ENCODE assay signal across 11 cellular contexts in genomic region chr16:21611546-21612384, GRCh38. TPM values are rescaled to one million over a fixed set of nuclear protein-coding genes. Genes with fewer than 3 reads are reported as not detected.
DNase-seq lines count a peak whose midpoint lies in the region; ATAC-seq and TF ChIP-seq lines count a peak whose summit lies in the region.
"Had no signal": no experiment of that assay in that cellular context is flagged by ENCODE, and none has a peak within 500 bp of the region (broad histone marks: within the 10 kb centered on the region; RNA-seq: fewer than 3 reads in every experiment).

No MANE protein-coding gene starts in this region.

- H2BK20ac ChIP-seq in IMR-90 (ENCODE audit: low read depth, low read length): no peak overlapping the region

- no peak overlapping the region for H2AK9ac ChIP-seq in IMR-90 (replicated peaks; ENCODE audit: low read depth, low read length, poor library complexity)

- H3K9ac ChIP-seq in IMR-90 (ENCODE audit: low read depth, low read length): no peak overlapping the region

- no peak overlapping the region for H2AK5ac ChIP-seq in IMR-90 (ENCODE audit: low read depth, low read length)

- H3K18ac ChIP-seq in IMR-90 (ENCODE audit: low read depth, low read length): no peak overlapping the region

- peak; percentile 62 for DNase-seq in A673 (ENCODE audit: low spot score)
- no peak for DNase-seq in IMR-90
- peak; percentile 80 for DNase-seq in amniotic epithelial cell (ENCODE audit: low read depth)
- no peak for DNase-seq in lower lobe of right lung
- no peak for DNase-seq in activated effector memory CD4-positive, alpha-beta T cell treated with Interleukin-2 at 50 U/mL for 16 hours
- DNase-seq: cerebellar nuclear complex, midbrain had no signal

- H2AFZ ChIP-seq in IMR-90 (replicated peaks; ENCODE audit: low read length, poor library complexity): no peak overlapping the region

- H4K8ac ChIP-seq in IMR-90 (ENCODE audit: low read depth in 2 of 2, low read length in 2 of 2): no peak overlapping the region

- peaks cover 51% of the 10 kb centered on the region for H4K20me1 ChIP-seq in IMR-90 (ENCODE audit: insufficient read depth, low read length)

- in situ Hi-C loops in IMR-90 (cut with MboI; ENCODE audit: low sequenced_read_pairs): no loop called here

- POLR2A ChIA-PET in A673 (lab: Charles Lee; ENCODE audit: low non-redundant PET) (no interaction called here), IMR-90 (lab: Charles Lee; ENCODE audit: unreplicated experiment) (no interaction called here)

- H4K5ac ChIP-seq in IMR-90 (ENCODE audit: low read depth, low read length): no peak overlapping the region

- peak overlapping the region; percentile 17; the same call in 1 of the 2 replicates for H3K4me2 ChIP-seq in IMR-90 (ENCODE audit: low read depth, low read length)

- no peak for TF ChIP-seq CTCF in A673 (conservative IDR thresholded peaks at IDR 0.05; ENCODE audit: low read depth, low read length)
- no peak for TF ChIP-seq CTCF in IMR-90 (conservative IDR thresholded peaks at IDR 0.05; ENCODE audit: low read depth, low read length)
- TF ChIP-seq CTCF in lower lobe of right lung (IDR thresholded peaks at IDR 0.05): no peak

- no peak for TF ChIP-seq RAD21 in IMR-90 (IDR thresholded peaks at IDR 0.05; ENCODE audit: low read length)

- intact Hi-C loops in A673 (cut with micrococcal nuclease; ENCODE audit: unreplicated experiment) (no loop called here), IMR-90 (cut with micrococcal nuclease) (no loop called here), lower lobe of right lung (cut with DNase I) (no loop called here)

- CTCF ChIA-PET in A673 (lab: Charles Lee): no interaction called here
- CTCF ChIA-PET in IMR-90 (lab: Yijun Ruan, JAX): interaction anchor here (1.7 kb wide), 1 partner anchor 10 kb away, joined by 6 read pairs; no protein-coding TSS in a partner anchor

- H3K4me1 ChIP-seq in A673 (ENCODE audit: insufficient read depth, low read length, poor library complexity, severe bottlenecking) (peaks cover 70% of the 10 kb centered on the region), IMR-90 (ENCODE audit: control insufficient read depth, insufficient read depth, low read length) (peaks cover 6% of the 10 kb centered on the region), lower lobe of right lung (peaks cover 56% of the 10 kb centered on the region)
- H3K4me1 ChIP-seq: SJSA1 had no signal

- BruUV-seq in A673 (replicated peaks; lab: Mats Ljungman, UMichigan) (no TSS peak), IMR-90 (replicated peaks; lab: Mats Ljungman, UMichigan) (no TSS peak)

- H3K27me3 ChIP-seq in A673 (replicated peaks; ENCODE audit: insufficient read depth, low read depth, low read length, poor library complexity): no peaks in the 10 kb centered on the region
- no peaks in the 10 kb centered on the region for H3K27me3 ChIP-seq in IMR-90 (ENCODE audit: control insufficient read depth, insufficient read depth, low read length)
- no peaks in the 10 kb centered on the region for H3K27me3 ChIP-seq in lower lobe of right lung (ENCODE audit: low read depth)
- H3K27me3 ChIP-seq: SJSA1 had no signal

- no peak for TF ChIP-seq POLR2A in IMR-90 (IDR thresholded peaks at IDR 0.05; ENCODE audit: low read depth, low read length)

- H3K56ac ChIP-seq in IMR-90 (ENCODE audit: extremely low read depth, insufficient read depth, low read length): no peak overlapping the region

- dilution Hi-C loops in IMR-90 (cut with HindIII; ENCODE audit: low sequenced_read_pairs, unreplicated experiment): no loop called here

- no peak overlapping the region for H2BK5ac ChIP-seq in IMR-90 (ENCODE audit: low read depth, low read length, poor library complexity, severe bottlenecking)

- H3K4ac ChIP-seq in IMR-90 (ENCODE audit: low read depth, low read length): no peak overlapping the region

- H3K27ac ChIP-seq in A673 (ENCODE audit: low read depth, low read length, poor library complexity, severe bottlenecking): peak overlapping the region; percentile 82
- peak overlapping the region; percentile 65; the same call in 1 of the 2 replicates for H3K27ac ChIP-seq in IMR-90 (ENCODE audit: insufficient read depth, low read length)
- H3K27ac ChIP-seq in lower lobe of right lung: no peak overlapping the region
- H3K27ac ChIP-seq: SJSA1 had no signal

- H3K9me3 ChIP-seq in A673 (ENCODE audit: low read depth, low read length, poor library complexity, severe bottlenecking) (no peaks in the 10 kb centered on the region), IMR-90 (ENCODE audit: control insufficient read depth, insufficient read depth, low read length) (no peaks in the 10 kb centered on the region), lower lobe of right lung (no peaks in the 10 kb centered on the region)
- H3K9me3 ChIP-seq: SJSA1 had no signal

- H4K91ac ChIP-seq in IMR-90 (ENCODE audit: insufficient read depth, low read depth, low read length): no peak overlapping the region

- peak overlapping the region; percentile 8 for H3K4me3 ChIP-seq in A673 (ENCODE audit: low read depth, low read length, poor library complexity, severe bottlenecking)
- no peak overlapping the region for H3K4me3 ChIP-seq in IMR-90 (ENCODE audit: insufficient read depth, low read depth, low read length)
- H3K4me3 ChIP-seq in lower lobe of right lung: no peak overlapping the region
- H3K4me3 ChIP-seq: SJSA1 had no signal

- H3K36me3 ChIP-seq in A673 (ENCODE audit: insufficient read depth, low read length, poor library complexity, severe bottlenecking) (peaks cover 6% of the 10 kb centered on the region), IMR-90 (ENCODE audit: control insufficient read depth, insufficient read depth, low read length) (peaks cover 4% of the 10 kb centered on the region; the same call in 1 of the 2 replicates), lower lobe of right lung (no peaks in the 10 kb centered on the region)

- no peak overlapping the region for H3K23ac ChIP-seq in IMR-90 (ENCODE audit: low read depth, low read length)

- H2BK15ac ChIP-seq in IMR-90 (ENCODE audit: low read depth, low read length): no peak overlapping the region

- 67% methylated on average over 1 of the region's 7 CpGs; no CpG with 5 or more reads in 1 of the 2 experiments for WGBS in IMR-90 (ENCODE audit: extremely low coverage in 2 of 2, insufficient read length in 1 of 2), 2 experiments

- H2BK120ac ChIP-seq in IMR-90 (ENCODE audit: low read depth, low read length): no peak overlapping the region

- no peak overlapping the region for H3K14ac ChIP-seq in IMR-90 (replicated peaks; ENCODE audit: low read depth, low read length)

- peaks cover 3% of the 10 kb centered on the region for H3K9me1 ChIP-seq in IMR-90 (ENCODE audit: insufficient read depth, low read length)

- ATAC-seq in IMR-90 (ENCODE audit: low read depth): peak; percentile 31
- ATAC-seq in lower lobe of right lung: peak; percentile 64 to 78
- no peak for ATAC-seq in GM18511 (IDR thresholded peaks at IDR 0.05; ENCODE audit: unreplicated experiment)
- ATAC-seq in GM18861 (IDR thresholded peaks at IDR 0.05; ENCODE audit: unreplicated experiment): no peak
- no peak for ATAC-seq in HG02852 (IDR thresholded peaks at IDR 0.05; ENCODE audit: unreplicated experiment)

- H3K79me1 ChIP-seq in IMR-90 (ENCODE audit: low read depth in 1 of 2, low read length in 2 of 2): peaks cover 56 to 79% of the 10 kb centered on the region in 2 experiments

TF ChIP-seq in IMR-90, 13 proteins besides CTCF, POLR2A, EP300 and RAD21 (continues in another document):
- TF ChIP-seq MAZ (IDR thresholded peaks at IDR 0.05; ENCODE audit: borderline replicate concordance, low read depth, low read length) (no peak), ELK1 (IDR thresholded peaks at IDR 0.05; ENCODE audit: borderline replicate concordance, low read depth, low read length) (no peak), CHD1 (IDR thresholded peaks at IDR 0.05; ENCODE audit: low read depth, low read length) (no peak), FOS (IDR thresholded peaks at IDR 0.05; ENCODE audit: low read depth, low read length) (no peak), CEBPB (IDR thresholded peaks at IDR 0.05; ENCODE audit: low read depth, low read length) (no peak), RCOR1 (IDR thresholded peaks at IDR 0.05; ENCODE audit: insufficient replicate concordance, low read length) (no peak), BHLHE40 (IDR thresholded peaks at IDR 0.05; ENCODE audit: low read depth, low read length) (no peak), SMC3 (IDR thresholded peaks at IDR 0.05; ENCODE audit: low read depth, low read length) (no peak)
- TF ChIP-seq, protein P1, sequence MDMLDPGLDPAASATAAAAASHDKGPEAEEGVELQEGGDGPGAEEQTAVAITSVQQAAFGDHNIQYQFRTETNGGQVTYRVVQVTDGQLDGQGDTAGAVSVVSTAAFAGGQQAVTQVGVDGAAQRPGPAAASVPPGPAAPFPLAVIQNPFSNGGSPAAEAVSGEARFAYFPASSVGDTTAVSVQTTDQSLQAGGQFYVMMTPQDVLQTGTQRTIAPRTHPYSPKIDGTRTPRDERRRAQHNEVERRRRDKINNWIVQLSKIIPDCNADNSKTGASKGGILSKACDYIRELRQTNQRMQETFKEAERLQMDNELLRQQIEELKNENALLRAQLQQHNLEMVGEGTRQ (IDR thresholded peaks at IDR 0.05; ENCODE audit: low read depth, low read length): no peak

RNA-seq across cellular contexts. Expression of gene METTL9, which starts 12.4 kb away (rescaled TPM):
- total RNA-seq in A673 (2021) (145 and 151 TPM in 2 replicates), IMR-90 (2012; rRNA removed) (95.5 and 95.8 TPM in 2 replicates), lower lobe of right lung (74.1 TPM)
- polyA plus RNA-seq in IMR-90 (2012; rRNA removed): 43.1 and 54.8 TPM in 2 replicates
- polyA plus RNA-seq in IMR-90 (2012; cell fraction: cytosol; rRNA removed): 37.1 and 40.0 TPM in 2 replicates
- polyA plus RNA-seq in IMR-90 (2012; cell fraction: nucleus; rRNA removed; ENCODE audit: low replicate concordance): 10.7 and 20.6 TPM in 2 replicates

RNA-seq across cellular contexts. Expression of gene IGSF6, which starts 40.6 kb away (rescaled TPM):
- total RNA-seq in A673 (2021) (not detected in 2 replicates), IMR-90 (2012; rRNA removed) (not detected in 2 replicates), lower lobe of right lung (103 TPM)
- polyA plus RNA-seq in IMR-90 (2012; rRNA removed): not detected in 2 replicates
- polyA plus RNA-seq in IMR-90 (2012; cell fraction: cytosol; rRNA removed): not detected in 2 replicates
- polyA plus RNA-seq in IMR-90 (2012; cell fraction: nucleus; rRNA removed; ENCODE audit: low replicate concordance): not detected in 2 replicates
- total RNA-seq: SJSA1 had no signal

RNA-seq across cellular contexts. Expression of gene OTOA, which starts 52.0 kb away (rescaled TPM):
- total RNA-seq in A673 (2021) (0.13 TPM in 1 of 2 replicates, not detected in the other), IMR-90 (2012; rRNA removed) (not detected in 2 replicates), lower lobe of right lung (0.92 TPM)
- 0.02 TPM in 1 of 2 replicates, not detected in the other for polyA plus RNA-seq in IMR-90 (2012; rRNA removed)
- polyA plus RNA-seq in IMR-90 (2012; cell fraction: cytosol; rRNA removed): not detected in 2 replicates
- polyA plus RNA-seq in IMR-90 (2012; cell fraction: nucleus; rRNA removed; ENCODE audit: low replicate concordance): 0.02 and 0.05 TPM in 2 replicates
- total RNA-seq: SJSA1 had no signal

Comparison
In these comparisons a context has a peak if more than half of its experiments do, and no peak if none do; other contexts are left out.
1. DNase-seq: peak in A673 (single experiment) and amniotic epithelial cell (single experiment); none in IMR-90 (single experiment), lower lobe of right lung (single experiment) and activated effector memory CD4-positive, alpha-beta T cell treated with Interleukin-2 at 50 U/mL for 16 hours (single experiment).
2. ATAC-seq: peak in IMR-90 (single experiment) and lower lobe of right lung (2 of 2); none in GM18511 (single experiment), GM18861 (single experiment) and HG02852 (single experiment).
3. RNA of gene IGSF6, which starts 40.6 kb away (total RNA-seq): 103 TPM in lower lobe of right lung (single experiment); not detected in A673 and not detected in IMR-90; every median in the first group is over 100 times any median in the second.